26 cellular contexts compared by ENCODE assay signal in genomic region chr2:148816176-148816575, GRCh38.
"Had no signal": no experiment of that assay in that cellular context is flagged by ENCODE, and none has a peak within 500 bp of the region (broad histone marks: within the 10 kb centered on the region; RNA-seq: fewer than 3 reads in every experiment).

No MANE protein-coding gene starts in this region.

- H3K4me3 Mint-ChIP-seq: immature natural killer cell; naive B cell; natural killer cell; nephron progenitor cell; stimulated activated naive CD8-positive, alpha-beta T cell treated with anti-CD3 and anti-CD28 coated beads, Interleukin-15, Interleukin-2, amounts not matched to agents 100 ng/mL and 50 ng/mL, for 24 hours had no signal

- H3K27me3 ChIP-seq: ovary, sigmoid colon, tibial artery, uterus had no signal

- H3K27ac Mint-ChIP-seq: immature natural killer cell; natural killer cell; nephron progenitor cell; progenitor cell of endocrine pancreas; stimulated activated effector memory CD8-positive, alpha-beta T cell treated with anti-CD3 and anti-CD28 coated beads, Interleukin-12 subunit alpha, Interleukin-12 subunit beta, amount 100 ng/mL, for 72 hours; stimulated activated naive CD8-positive, alpha-beta T cell treated with anti-CD3 and anti-CD28 coated beads, Interleukin-15, Interleukin-2, amounts not matched to agents 100 ng/mL and 50 ng/mL, for 24 hours had no signal

- H3K36me3 ChIP-seq: left lung, lower lobe of right lung, ovary, sigmoid colon, spleen, suprapubic skin, thoracic aorta, tibial artery, uterus had no signal

- DNase-seq: immature natural killer cell; kidney; left colon; left lung; lower lobe of right lung; mammary epithelial cell; mesenchymal stem cell; naive B cell; natural killer cell; nephron progenitor cell; ovary; retina; right cardiac atrium; sigmoid colon; small intestine; spleen; stimulated activated CD4-positive, alpha-beta T cell treated with anti-CD3 and anti-CD28 coated beads, Interleukin-4, amount 100 ng/mL, for 24 hours; stimulated activated naive CD4-positive, alpha-beta T cell; tibial artery; trophoblast cell; uterus had no signal

- H3K4me1 ChIP-seq: lower lobe of right lung, suprapubic skin had no signal

- H3K27ac ChIP-seq: left lung, lower lobe of right lung, ovary, suprapubic skin, thoracic aorta had no signal

- H3K36me3 Mint-ChIP-seq: immature natural killer cell, natural killer cell had no signal

- ATAC-seq: left colon; left lung; natural killer cell; right cardiac atrium; stimulated activated effector memory CD8-positive, alpha-beta T cell treated with anti-CD3 and anti-CD28 coated beads, Interleukin-12 subunit alpha, Interleukin-12 subunit beta, amount 100 ng/mL, for 72 hours had no signal

- H3K9me3 Mint-ChIP-seq: immature natural killer cell; natural killer cell; nephron progenitor cell; stimulated activated effector memory CD8-positive, alpha-beta T cell treated with anti-CD3 and anti-CD28 coated beads, Interleukin-12 subunit alpha, Interleukin-12 subunit beta, amount 100 ng/mL, for 72 hours; stimulated activated naive CD8-positive, alpha-beta T cell treated with anti-CD3 and anti-CD28 coated beads, Interleukin-15, Interleukin-2, amounts not matched to agents 100 ng/mL and 50 ng/mL, for 24 hours had no signal

- H3K9me3 ChIP-seq: left lung, lower lobe of right lung, ovary, sigmoid colon, spleen, suprapubic skin, thoracic aorta, tibial artery, uterus had no signal

- H3K4me3 ChIP-seq: left lung, lower lobe of right lung, ovary, spleen, suprapubic skin, tibial artery, uterus had no signal
